ENCODE assay signal across 8 cellular contexts in genomic region chrX:135974279-135974856, GRCh38. TPM values are rescaled to one million over a fixed set of nuclear protein-coding genes. Genes with fewer than 3 reads are reported as not detected.
DNase-seq lines count a peak whose midpoint lies in the region; ATAC-seq, FAIRE-seq and TF ChIP-seq lines count a peak whose summit lies in the region.

No MANE protein-coding gene starts in this region.

- H3F3A ChIP-seq in smooth muscle cell (ENCODE audit: low read depth), result no peaks in the 10 kb centered on the region

- peak; percentile 57 for DNase-seq in AG10803 (ENCODE audit: low read depth)
- DNase-seq in HS-27A (ENCODE audit: low read depth), result peak; percentile 1
- peak in 26 of 34 experiments; percentile 2 to 68 (median 58) for DNase-seq in T-cell
- peak in 1 of 4 experiments; percentile 74 for DNase-seq in K562 (ENCODE audit: extremely low read depth in 1 of 4, low spot score in 3 of 4)
- DNase-seq in immature natural killer cell, result peak; percentile 49 to 58 (median 55)
- DNase-seq in smooth muscle cell (lab: John Stamatoyannopoulos, UW; ENCODE audit: unreplicated experiment), result peak; percentile 68
- no peak for DNase-seq in AG08395 (ENCODE audit: low spot score)

- H3K27me3 Mint-ChIP-seq in T-cell (peaks cover 0 to 3% of the 10 kb centered on the region in 2 donors), immature natural killer cell (ENCODE audit: low read depth in 3 of 3) (peaks cover 10 to 19% (median 12%) of the 10 kb centered on the region in 3 donors)

- H2AFZ ChIP-seq in K562 (ENCODE audit: low read depth, low read length), result peak overlapping the region; percentile 77
- H2AFZ ChIP-seq in smooth muscle cell (ENCODE audit: low read depth), result no peak overlapping the region

- H3K4me3 Mint-ChIP-seq in T-cell (peak overlapping the region; percentile 67 to 80 (median 76)), immature natural killer cell (peak overlapping the region; percentile 77 to 84 (median 81))

- TF ChIP-seq POLR2A in K562 (conservative IDR thresholded peaks at IDR 0.05), result no peak

- H3K9me3 Mint-ChIP-seq in T-cell (no peaks in the 10 kb centered on the region), immature natural killer cell (no peaks in the 10 kb centered on the region)

- peak overlapping the region; percentile 78 for H3K4me2 ChIP-seq in K562 (ENCODE audit: insufficient read depth, low read length)
- H3K4me2 ChIP-seq in smooth muscle cell, result peak overlapping the region; percentile 79

- peaks cover 4% of the 10 kb centered on the region; the same call in 1 of the 3 replicates for H3K36me3 ChIP-seq in K562 (ENCODE audit: control insufficient read depth, insufficient read depth, low read length)
- H3K36me3 ChIP-seq in smooth muscle cell (ENCODE audit: low read depth), result no peaks in the 10 kb centered on the region

- H3K9me3 ChIP-seq in K562 (replicated peaks; ENCODE audit: control insufficient read depth, insufficient read depth, low read depth, low read length), result no peaks in the 10 kb centered on the region
- no peaks in the 10 kb centered on the region for H3K9me3 ChIP-seq in smooth muscle cell (replicated peaks; ENCODE audit: low read depth)

- FAIRE-seq in K562 (lab: Jason Lieb, UNC), result no peak

- H3K27ac ChIP-seq in K562 (ENCODE audit: extremely low read depth, low read depth, low read length), result no peak overlapping the region
- H3K27ac ChIP-seq in smooth muscle cell (ENCODE audit: low read depth), result no peak overlapping the region

- H3K9ac ChIP-seq in K562 (ENCODE audit: insufficient read depth in 1 of 2, low read depth in 2 of 2, low read length in 2 of 2) (peak overlapping the region in 1 of 2 experiments; percentile 68; a peak in 1 of 4 replicates), smooth muscle cell (ENCODE audit: low read depth) (no peak overlapping the region)

- peaks cover 9% of the 10 kb centered on the region; the same call in 1 of the 2 replicates for H4K20me1 ChIP-seq in K562 (replicated peaks; ENCODE audit: control insufficient read depth, insufficient read depth, low read length)
- no peaks in the 10 kb centered on the region for H4K20me1 ChIP-seq in smooth muscle cell (ENCODE audit: low read depth)

- H3K27me3 ChIP-seq in K562 (ENCODE audit: control insufficient read depth in 2 of 2, insufficient read depth in 2 of 2, low read length in 2 of 2), result no peaks in the 10 kb centered on the region
- H3K27me3 ChIP-seq in smooth muscle cell (ENCODE audit: low read depth), result no peaks in the 10 kb centered on the region

- WGBS in K562 (ENCODE audit: insufficient coverage, low coverage, missing lambda C conversion rate), result 32% methylated on average over 5 of the region's 32 CpGs
- WGBS in smooth muscle cell (ENCODE audit: low lambda C conversion rate), result 55% methylated on average over 8 of the region's 32 CpGs

- CTCF ChIA-PET in T-cell (lab: Charles Lee), result interaction anchor here (0.6 kb wide), 3 partner anchors 16 to 1509 kb away, joined by 3 to 6 read pairs (median 3); no protein-coding TSS in a partner anchor
- CTCF ChIA-PET in K562 (lab: Yijun Ruan, JAX; ENCODE audit: low intra/inter-chr PET ratio), result no interaction called here

- intact Hi-C loops in K562 (cut with micrococcal nuclease), result no loop called here

- no peaks in the 10 kb centered on the region for H3K9me1 ChIP-seq in K562 (ENCODE audit: control insufficient read depth, insufficient read depth, low read length)

- H3K79me2 ChIP-seq in K562 (ENCODE audit: control insufficient read depth, insufficient read depth, low read length) (peaks cover 24% of the 10 kb centered on the region), smooth muscle cell (ENCODE audit: low read depth) (peaks cover 28% of the 10 kb centered on the region)

- BruUV-seq in K562 (replicated peaks; lab: Mats Ljungman, UMichigan), result no TSS peak

- H3K27ac Mint-ChIP-seq in T-cell (peak overlapping the region; percentile 84), immature natural killer cell (peak overlapping the region; percentile 30 to 90 (median 78))

- ATAC-seq in T-cell (replicated peaks in 1 of 4) (peak; percentile 27 to 60 (median 40)), K562 (peak; percentile 57), HG03439 (IDR thresholded peaks at IDR 0.05; ENCODE audit: unreplicated experiment) (no peak)

- no peak for TF ChIP-seq CTCF in AG10803 (conservative IDR thresholded peaks at IDR 0.05; ENCODE audit: low read length)
- TF ChIP-seq CTCF in K562 (IDR thresholded peaks at IDR 0.05 in 2 of 3, conservative IDR thresholded peaks at IDR 0.05 in 1 of 3; ENCODE audit: insufficient read depth in 2 of 3, low read depth in 1 of 3, low read length in 3 of 3), result no peak
- TF ChIP-seq CTCF in smooth muscle cell (IDR thresholded peaks at IDR 0.05; ENCODE audit: borderline replicate concordance, insufficient read depth, poor library complexity, severe bottlenecking), result no peak

- H3K4me3 ChIP-seq in AG10803 (ENCODE audit: low read length) (peak overlapping the region; percentile 56), K562 (peak overlapping the region; percentile 27), smooth muscle cell (peak overlapping the region; percentile 43)

- H3K36me3 Mint-ChIP-seq in T-cell (no peaks in the 10 kb centered on the region), immature natural killer cell (no peaks in the 10 kb centered on the region)

- H3K4me1 Mint-ChIP-seq in T-cell (peaks cover 33 to 46% (median 38%) of the 10 kb centered on the region in 3 donors), immature natural killer cell (peaks cover 25 to 33% of the 10 kb centered on the region in 2 donors)

- in situ Hi-C loops in K562 (cut with MboI), result no loop called here

- POLR2A ChIA-PET in T-cell (lab: Charles Lee) (interaction anchor here in 1 of 2 donors (0.9 kb wide), 1 partner anchor 10 kb away, joined by 5 read pairs; no protein-coding TSS in a partner anchor), K562 (lab: Yijun Ruan, JAX) (interaction anchor here (0.8 to 2.4 kb wide), 4 partner anchors 10 to 1199 kb away, joined by 3 to 9 read pairs (median 4); partner anchors contain the start of gene SLC9A6)

- peaks cover 0 to 3% of the 10 kb centered on the region in 2 experiments; a peak in 3 of 5 replicates for H3K4me1 ChIP-seq in K562 (replicated peaks in 1 of 2; ENCODE audit: control insufficient read depth in 2 of 2, insufficient read depth in 2 of 2, low read length in 2 of 2)
- no peaks in the 10 kb centered on the region for H3K4me1 ChIP-seq in smooth muscle cell (ENCODE audit: low read depth)

- TF ChIP-seq RAD21 in K562 (CRISPR knock-in tag; conservative IDR thresholded peaks at IDR 0.05 in 1 of 2, IDR thresholded peaks at IDR 0.05 in 1 of 2), result no peak

- no peak for TF ChIP-seq EP300 in K562 (IDR thresholded peaks at IDR 0.05; ENCODE audit: low read length)

TF ChIP-seq in K562, 482 proteins besides CTCF, POLR2A, EP300 and RAD21 (continues in another document):
- no peak for TF ChIP-seq DACH1 (IDR thresholded peaks at IDR 0.05; ENCODE audit: partially characterized antibody)

RNA-seq across cellular contexts. Expression of gene MMGT1, which starts 0.6 kb away (rescaled TPM):
- total RNA-seq in T-cell (10 to 100 TPM; 21.1 to 27.7 (median 23.5) TPM), K562 (2014; rRNA removed) (11.6 and 12.7 TPM in 2 replicates), K562 (2014; rRNA removed; fragmentation: Illumina TruSeq; extraction: Trizol) (24.0 and 26.7 TPM in 2 replicates), K562 (2015; rRNA removed; fragmentation: Illumina TruSeq; extraction: Trizol) (20.4 and 22.5 TPM in 2 replicates), K562 (2021) (25.0 and 25.2 TPM in 2 replicates), smooth muscle cell (27.1 and 35.8 TPM in 2 replicates)
- total RNA-seq in K562 (2011; cell fraction: chromatin; rRNA removed; ENCODE audit: low replicate concordance), result 8.2 and 19.7 TPM in 2 replicates
- total RNA-seq in K562 (2011; cell fraction: nucleolus; rRNA removed), result 10.7 and 12.0 TPM in 2 replicates
- total RNA-seq in K562 (2011; cell fraction: nucleoplasm; rRNA removed), result 23.7 and 38.9 TPM in 2 replicates
- polyA plus RNA-seq in K562 (2011; rRNA removed) (15.5 and 20.5 TPM in 2 replicates), K562 (2014; fragmentation: Illumina TruSeq; extraction: Trizol) (21.7 and 22.9 TPM in 2 replicates), K562 (2014; fragmentation: Nextera tagmentation; extraction: Ambion mirVana) (10 to 100 TPM; 21.9 to 25.4 TPM), K562 (2014; rRNA removed) (11.3 and 14.2 TPM in 2 replicates), immature natural killer cell (10 to 100 TPM in 1 of 3 donors, 1 to 10 TPM in 2; 5.7 to 10.6 (median 8.1) TPM), smooth muscle cell (12.5 and 13.6 TPM in 2 replicates)
- polyA plus RNA-seq in K562 (2011; cell fraction: cytosol; rRNA removed), result 6.4 and 14.7 TPM in 2 replicates
- polyA plus RNA-seq in K562 (2011; cell fraction: nucleus; rRNA removed), result 3.5 and 5.0 TPM in 2 replicates
- polyA plus RNA-seq in K562 (2012), result 13.3 and 15.5 TPM in 2 replicates
- 33.7 and 38.1 TPM in 2 replicates for polyA minus RNA-seq in K562 (2011; rRNA and poly(A)+ RNA removed)
- polyA minus RNA-seq in K562 (2011; cell fraction: cytosol; rRNA and poly(A)+ RNA removed), result 12.5 and 15.6 TPM in 2 replicates
- polyA minus RNA-seq in K562 (2011; cell fraction: nucleus; rRNA and poly(A)+ RNA removed), result 4.4 and 7.4 TPM in 2 replicates

RNA-seq across cellular contexts. Expression of gene SLC9A6, which starts 10.9 kb away (rescaled TPM):
- total RNA-seq in T-cell, result 10 to 100 TPM; 15.5 to 23.9 (median 17.3) TPM
- 21.7 and 34.7 TPM in 2 replicates for total RNA-seq in K562 (2011; cell fraction: chromatin; rRNA removed; ENCODE audit: low replicate concordance)
- 15.5 and 20.5 TPM in 2 replicates for total RNA-seq in K562 (2011; cell fraction: nucleolus; rRNA removed)
- total RNA-seq in K562 (2011; cell fraction: nucleoplasm; rRNA removed), result 27.2 and 31.3 TPM in 2 replicates
- total RNA-seq in K562 (2014; rRNA removed), result 9.8 and 9.9 TPM in 2 replicates
- total RNA-seq in K562 (2014; rRNA removed; fragmentation: Illumina TruSeq; extraction: Trizol), result 13.9 and 14.6 TPM in 2 replicates
- 10.9 and 11.8 TPM in 2 replicates for total RNA-seq in K562 (2015; rRNA removed; fragmentation: Illumina TruSeq; extraction: Trizol)
- total RNA-seq in K562 (2021), result 11.7 and 13.0 TPM in 2 replicates
- polyA plus RNA-seq in K562 (2011; rRNA removed), result 8.7 and 12.5 TPM in 2 replicates
- 5.6 and 7.4 TPM in 2 replicates for polyA plus RNA-seq in K562 (2011; cell fraction: cytosol; rRNA removed)
- 8.3 and 9.9 TPM in 2 replicates for polyA plus RNA-seq in K562 (2011; cell fraction: nucleus; rRNA removed)
- 6.8 and 7.3 TPM in 2 replicates for polyA plus RNA-seq in K562 (2012)
- 9.6 and 9.9 TPM in 2 replicates for polyA plus RNA-seq in K562 (2014; fragmentation: Illumina TruSeq; extraction: Trizol)
- polyA plus RNA-seq in K562 (2014; fragmentation: Nextera tagmentation; extraction: Ambion mirVana), result 1 to 10 TPM; 3.7 to 4.8 TPM
- 6.2 TPM in 2 replicates for polyA plus RNA-seq in K562 (2014; rRNA removed)
- polyA minus RNA-seq in K562 (2011; rRNA and poly(A)+ RNA removed), result 20.0 and 30.0 TPM in 2 replicates
- polyA minus RNA-seq in K562 (2011; cell fraction: cytosol; rRNA and poly(A)+ RNA removed), result 9.0 and 12.6 TPM in 2 replicates
- polyA minus RNA-seq in K562 (2011; cell fraction: nucleus; rRNA and poly(A)+ RNA removed), result 10.0 and 12.4 TPM in 2 replicates
- polyA plus RNA-seq in immature natural killer cell, result 10 to 100 TPM; 13.2 to 20.5 (median 18.6) TPM
- total RNA-seq in smooth muscle cell, result 19.8 and 24.7 TPM in 2 replicates
- polyA plus RNA-seq in smooth muscle cell, result 10.8 and 11.6 TPM in 2 replicates
